In genomic region chr9:101731429-101731828, GRCh38 we compare ENCODE assay signal across 29 cellular contexts. TPM values are rescaled to one million over a fixed set of nuclear protein-coding genes. Genes with fewer than 3 reads are reported as not detected.
"Had no signal": no experiment of that assay in that cellular context is flagged by ENCODE, and none has a peak within 500 bp of the region (broad histone marks: within the 10 kb centered on the region; RNA-seq: fewer than 3 reads in every experiment).

No MANE protein-coding gene starts in this region.

- DNase-seq: stimulated activated CD4-positive, alpha-beta T cell treated with anti-CD3 and anti-CD28 coated beads, Interleukin-2, amount 100 ng/mL, for 48 hours; stimulated activated CD4-positive, alpha-beta T cell treated with anti-CD3 and anti-CD28 coated beads, Interleukin-4, amount 100 ng/mL, for 1 hour; stimulated activated CD4-positive, alpha-beta T cell treated with anti-CD3 and anti-CD28 coated beads, Interleukin-4, amount 100 ng/mL, for 24 hours; stimulated activated CD4-positive, alpha-beta T cell treated with anti-CD3 and anti-CD28 coated beads, Interleukin-4, amount 100 ng/mL, for 4 hours; stimulated activated CD8-positive, alpha-beta memory T cell treated with anti-CD3 and anti-CD28 coated beads, Interleukin-4, amount 100 ng/mL, for 48 hours; stimulated activated naive B cell treated with anti-CD40 and anti-IgM and Interleukin-4, amounts not matched to agents 10 μg/mL and 1 μg/mL and 100 μg/mL, for 72 hours; stimulated activated naive CD4-positive, alpha-beta T cell; stimulated activated naive CD4-positive, alpha-beta T cell treated with Interleukin-2 at 50 U/mL for 16 hours; stimulated activated naive CD8-positive, alpha-beta T cell treated with anti-CD3 and anti-CD28 coated beads, Interleukin-15, amount 100 ng/mL, for 72 hours; stimulated activated naive CD8-positive, alpha-beta T cell treated with anti-CD3 and anti-CD28 coated beads, Interleukin-15, Interleukin-2, amounts not matched to agents 100 U/mL and 50 U/mL, for 24 hours; stomach; substantia nigra; testis; thyroid gland; tibial artery; transverse colon; trophoblast cell; upper lobe of left lung; upper lobe of right lung; uterus had no signal

- H3K4me3 Mint-ChIP-seq: stimulated activated effector memory CD8-positive, alpha-beta T cell treated with anti-CD3 and anti-CD28 coated beads, Interleukin-12 subunit alpha, Interleukin-12 subunit beta, amount 100 ng/mL, for 72 hours; stimulated activated memory B cell treated with anti-CD40 and anti-IgM and Interleukin-4, amounts not matched to agents 10 μg/mL and 1 μg/mL and 100 μg/mL, for 72 hours; stimulated activated naive B cell treated with anti-CD40 and anti-IgM and Interleukin-4, amounts not matched to agents 10 μg/mL and 1 μg/mL and 100 μg/mL, for 72 hours; stimulated activated naive CD8-positive, alpha-beta T cell treated with anti-CD3 and anti-CD28 coated beads, Interleukin-15, amount 100 ng/mL, for 72 hours; stimulated activated naive CD8-positive, alpha-beta T cell treated with anti-CD3 and anti-CD28 coated beads, Interleukin-15, Interleukin-2, amounts not matched to agents 100 ng/mL and 50 ng/mL, for 24 hours; type B pancreatic cell had no signal

- H3K27ac Mint-ChIP-seq: stimulated activated effector memory CD8-positive, alpha-beta T cell treated with anti-CD3 and anti-CD28 coated beads, Interleukin-12 subunit alpha, Interleukin-12 subunit beta, amount 100 ng/mL, for 72 hours; stimulated activated memory B cell treated with anti-CD40 and anti-IgM and Interleukin-4, amounts not matched to agents 10 μg/mL and 1 μg/mL and 100 μg/mL, for 72 hours; stimulated activated naive B cell treated with anti-CD40 and anti-IgM and Interleukin-4, amounts not matched to agents 10 μg/mL and 1 μg/mL and 100 μg/mL, for 72 hours; stimulated activated naive CD8-positive, alpha-beta T cell treated with anti-CD3 and anti-CD28 coated beads, Interleukin-15, Interleukin-2, amounts not matched to agents 100 ng/mL and 50 ng/mL, for 24 hours; type B pancreatic cell had no signal

- H3K4me3 ChIP-seq: stomach, suprapubic skin, testis, thoracic aorta, thyroid gland, tibial artery, tibial nerve, transverse colon, upper lobe of left lung, upper lobe of right lung, uterus, vagina had no signal

- H3K36me3 ChIP-seq: stomach, suprapubic skin, thoracic aorta, thyroid gland, tibial artery, tibial nerve, transverse colon, upper lobe of left lung, upper lobe of right lung, uterus, vagina had no signal

- FAIRE-seq: urothelium cell line had no signal

- ATAC-seq: stimulated activated effector memory CD8-positive, alpha-beta T cell treated with anti-CD3 and anti-CD28 coated beads, Interleukin-12 subunit alpha, Interleukin-12 subunit beta, amount 100 ng/mL, for 72 hours; stimulated activated memory B cell treated with anti-CD40 and anti-IgM and Interleukin-4, amounts not matched to agents 10 μg/mL and 1 μg/mL and 100 μg/mL, for 72 hours; stimulated activated naive B cell treated with anti-CD40 and anti-IgM and Interleukin-4, amounts not matched to agents 10 μg/mL and 1 μg/mL and 100 μg/mL, for 72 hours; stimulated activated naive CD8-positive, alpha-beta T cell treated with anti-CD3 and anti-CD28 coated beads, Interleukin-15, amount 100 ng/mL, for 72 hours; stimulated activated naive CD8-positive, alpha-beta T cell treated with anti-CD3 and anti-CD28 coated beads, Interleukin-15, Interleukin-2, amounts not matched to agents 100 U/mL and 50 U/mL, for 24 hours; upper lobe of right lung had no signal

- H3K9me3 ChIP-seq: stomach, suprapubic skin, testis, thoracic aorta, thyroid gland, tibial artery, tibial nerve, transverse colon, upper lobe of left lung, upper lobe of right lung, uterus, vagina had no signal

- H3K9me3 Mint-ChIP-seq: stimulated activated effector memory CD8-positive, alpha-beta T cell treated with anti-CD3 and anti-CD28 coated beads, Interleukin-12 subunit alpha, Interleukin-12 subunit beta, amount 100 ng/mL, for 72 hours; stimulated activated memory B cell treated with anti-CD40 and anti-IgM and Interleukin-4, amounts not matched to agents 10 μg/mL and 1 μg/mL and 100 μg/mL, for 72 hours; stimulated activated naive B cell treated with anti-CD40 and anti-IgM and Interleukin-4, amounts not matched to agents 10 μg/mL and 1 μg/mL and 100 μg/mL, for 72 hours; stimulated activated naive CD8-positive, alpha-beta T cell treated with anti-CD3 and anti-CD28 coated beads, Interleukin-15, amount 100 ng/mL, for 72 hours; stimulated activated naive CD8-positive, alpha-beta T cell treated with anti-CD3 and anti-CD28 coated beads, Interleukin-15, Interleukin-2, amounts not matched to agents 100 ng/mL and 50 ng/mL, for 24 hours; type B pancreatic cell had no signal

- H3K36me3 Mint-ChIP-seq: stimulated activated effector memory CD8-positive, alpha-beta T cell treated with anti-CD3 and anti-CD28 coated beads, Interleukin-12 subunit alpha, Interleukin-12 subunit beta, amount 100 ng/mL, for 72 hours; stimulated activated memory B cell treated with anti-CD40 and anti-IgM and Interleukin-4, amounts not matched to agents 10 μg/mL and 1 μg/mL and 100 μg/mL, for 72 hours; stimulated activated naive B cell treated with anti-CD40 and anti-IgM and Interleukin-4, amounts not matched to agents 10 μg/mL and 1 μg/mL and 100 μg/mL, for 72 hours; type B pancreatic cell had no signal

- H3K27me3 ChIP-seq: testis, upper lobe of left lung, vagina had no signal

- H3K4me1 Mint-ChIP-seq: stimulated activated effector memory CD8-positive, alpha-beta T cell treated with anti-CD3 and anti-CD28 coated beads, Interleukin-12 subunit alpha, Interleukin-12 subunit beta, amount 100 ng/mL, for 72 hours; stimulated activated memory B cell treated with anti-CD40 and anti-IgM and Interleukin-4, amounts not matched to agents 10 μg/mL and 1 μg/mL and 100 μg/mL, for 72 hours; stimulated activated naive B cell treated with anti-CD40 and anti-IgM and Interleukin-4, amounts not matched to agents 10 μg/mL and 1 μg/mL and 100 μg/mL, for 72 hours; stimulated activated naive CD8-positive, alpha-beta T cell treated with anti-CD3 and anti-CD28 coated beads, Interleukin-15, amount 100 ng/mL, for 72 hours had no signal

- H3K4me1 ChIP-seq: stomach, suprapubic skin, testis, thyroid gland, tibial artery, tibial nerve, transverse colon, upper lobe of left lung, upper lobe of right lung, uterus, vagina had no signal

- H3K27ac ChIP-seq: stomach, suprapubic skin, testis, thoracic aorta, thyroid gland, tibial artery, tibial nerve, transverse colon, upper lobe of left lung, upper lobe of right lung, uterus, vagina had no signal

RNA-seq across cellular contexts. Expression of gene GRIN3A, which starts 7.0 kb away (rescaled TPM):
- total RNA-seq: thyroid gland had no signal
- polyA plus RNA-seq: stomach had no signal
